Comparison of ENCODE assay signal across 14 cellular contexts in genomic region chr5:108016101-108016500, GRCh38.
A peak's percentile ranks its signal among the peaks of the same experiment; 100 is the strongest.
DNase-seq lines count a peak whose midpoint lies in the region; ATAC-seq and TF ChIP-seq lines count a peak whose summit lies in the region.
"Had no signal": no experiment of that assay in that cellular context is flagged by ENCODE, and none has a peak within 500 bp of the region (broad histone marks: within the 10 kb centered on the region; RNA-seq: fewer than 3 reads in every experiment).

No MANE protein-coding gene starts in this region.

- H3K4me1 ChIP-seq in adipocyte (ENCODE audit: control insufficient read depth, insufficient read depth, low read length), result no peaks in the 10 kb centered on the region
- peaks cover 4% of the 10 kb centered on the region for H3K4me1 ChIP-seq in smooth muscle cell (ENCODE audit: low read depth)

- H3K27ac ChIP-seq in smooth muscle cell (ENCODE audit: low read depth), result no peak overlapping the region

- 95% methylated on average over 2 of the region's 2 CpGs for WGBS in smooth muscle cell (ENCODE audit: low lambda C conversion rate)

- H3K36me3 ChIP-seq in adipocyte (ENCODE audit: control insufficient read depth, insufficient read depth, low read length, severe bottlenecking) (no peaks in the 10 kb centered on the region), smooth muscle cell (ENCODE audit: low read depth) (no peaks in the 10 kb centered on the region)

- POLR2A ChIA-PET in activated naive CD8-positive, alpha-beta T cell treated with anti-CD3 and anti-CD28 coated beads, Interleukin-2, amount 10 ng/mL, durations not matched to agents 7 days and 5 days (lab: Charles Lee), result no interaction called here

- no peaks in the 10 kb centered on the region for H3K9me3 Mint-ChIP-seq in activated naive CD8-positive, alpha-beta T cell treated with anti-CD3 and anti-CD28 coated beads, Interleukin-2, amount 10 ng/mL, durations not matched to agents 7 days and 5 days
- H3K9me3 Mint-ChIP-seq in activated naive CD8-positive, alpha-beta T cell treated with anti-CD3 and anti-CD28 coated beads for 36 hours, result no peaks in the 10 kb centered on the region
- no peaks in the 10 kb centered on the region for H3K9me3 Mint-ChIP-seq in natural killer cell treated with Interleukin-12 subunit alpha and Interleukin-12 subunit beta and Interleukin-15 and Interleukin-18, amount 100 ng/mL, for 72 hours
- H3K9me3 Mint-ChIP-seq: CD4-positive, alpha-beta memory T cell had no signal

- H3K9me3 ChIP-seq in adipocyte (ENCODE audit: control insufficient read depth, low read length) (no peaks in the 10 kb centered on the region), smooth muscle cell (replicated peaks; ENCODE audit: low read depth) (no peaks in the 10 kb centered on the region)

- no peaks in the 10 kb centered on the region for H3K79me2 ChIP-seq in smooth muscle cell (ENCODE audit: low read depth)

- no peak overlapping the region for H3K4me3 ChIP-seq in adipocyte (ENCODE audit: low read length)
- no peak overlapping the region for H3K4me3 ChIP-seq in smooth muscle cell

- no peaks in the 10 kb centered on the region for H3K27me3 ChIP-seq in adipocyte (replicated peaks; ENCODE audit: control insufficient read depth, insufficient read depth, low read length)
- H3K27me3 ChIP-seq in smooth muscle cell (ENCODE audit: low read depth), result no peaks in the 10 kb centered on the region

- TF ChIP-seq CTCF in smooth muscle cell (IDR thresholded peaks at IDR 0.05; ENCODE audit: borderline replicate concordance, insufficient read depth, poor library complexity, severe bottlenecking), result no peak

- no peak overlapping the region for H3K4me2 ChIP-seq in smooth muscle cell

- no peak for DNase-seq in activated naive CD8-positive, alpha-beta T cell treated with anti-CD3 and anti-CD28 coated beads, Interleukin-2, amount 10 ng/mL, durations not matched to agents 7 days and 5 days
- no peak for DNase-seq in activated naive CD8-positive, alpha-beta T cell treated with anti-CD3 and anti-CD28 coated beads for 36 hours
- peak; percentile 35 for DNase-seq in adipocyte (ENCODE audit: low read depth)
- DNase-seq in natural killer cell treated with Interleukin-12 subunit alpha and Interleukin-12 subunit beta and Interleukin-15 and Interleukin-18, amount 100 ng/mL, for 72 hours (ENCODE audit: low spot score), result no peak
- no peak for DNase-seq in NCI-H1092 treated with DMSO at 0.1 percent for 48 hours (lab: John Stamatoyannopoulos, UW)
- no peak for DNase-seq in smooth muscle cell (lab: John Stamatoyannopoulos, UW; ENCODE audit: unreplicated experiment)
- DNase-seq: C1 segment of cervical spinal cord; Calu3; CD4-positive, alpha-beta memory T cell; COR-L47; DMS53; DMS79 treated with DMSO at 0.1 percent for 48 hours; H7; HCEC 1CT had no signal

- no peaks in the 10 kb centered on the region for H3K36me3 Mint-ChIP-seq in activated naive CD8-positive, alpha-beta T cell treated with anti-CD3 and anti-CD28 coated beads, Interleukin-2, amount 10 ng/mL, durations not matched to agents 7 days and 5 days
- peaks cover 12% of the 10 kb centered on the region for H3K36me3 Mint-ChIP-seq in activated naive CD8-positive, alpha-beta T cell treated with anti-CD3 and anti-CD28 coated beads for 36 hours
- peaks cover 5% of the 10 kb centered on the region for H3K36me3 Mint-ChIP-seq in natural killer cell treated with Interleukin-12 subunit alpha and Interleukin-12 subunit beta and Interleukin-15 and Interleukin-18, amount 100 ng/mL, for 72 hours

- H3K27me3 Mint-ChIP-seq in activated naive CD8-positive, alpha-beta T cell treated with anti-CD3 and anti-CD28 coated beads, Interleukin-2, amount 10 ng/mL, durations not matched to agents 7 days and 5 days, result no peaks in the 10 kb centered on the region
- H3K27me3 Mint-ChIP-seq in activated naive CD8-positive, alpha-beta T cell treated with anti-CD3 and anti-CD28 coated beads for 36 hours, result no peaks in the 10 kb centered on the region
- no peaks in the 10 kb centered on the region for H3K27me3 Mint-ChIP-seq in natural killer cell treated with Interleukin-12 subunit alpha and Interleukin-12 subunit beta and Interleukin-15 and Interleukin-18, amount 100 ng/mL, for 72 hours
- H3K27me3 Mint-ChIP-seq: CD4-positive, alpha-beta memory T cell had no signal

- ATAC-seq in activated naive CD8-positive, alpha-beta T cell treated with anti-CD3 and anti-CD28 coated beads, Interleukin-2, amount 10 ng/mL, durations not matched to agents 7 days and 5 days (ENCODE audit: low read depth), result peak; percentile 63
- no peak for ATAC-seq in natural killer cell treated with Interleukin-12 subunit alpha and Interleukin-12 subunit beta and Interleukin-15 and Interleukin-18, amount 100 ng/mL, for 72 hours

- H3F3A ChIP-seq in smooth muscle cell (ENCODE audit: low read depth), result no peaks in the 10 kb centered on the region

- peaks cover 11% of the 10 kb centered on the region for H3K4me1 Mint-ChIP-seq in activated naive CD8-positive, alpha-beta T cell treated with anti-CD3 and anti-CD28 coated beads, Interleukin-2, amount 10 ng/mL, durations not matched to agents 7 days and 5 days
- no peaks in the 10 kb centered on the region for H3K4me1 Mint-ChIP-seq in activated naive CD8-positive, alpha-beta T cell treated with anti-CD3 and anti-CD28 coated beads for 36 hours
- H3K4me1 Mint-ChIP-seq in natural killer cell treated with Interleukin-12 subunit alpha and Interleukin-12 subunit beta and Interleukin-15 and Interleukin-18, amount 100 ng/mL, for 72 hours (ENCODE audit: low read depth in 2 of 2), result peaks cover 3 to 20% of the 10 kb centered on the region in 2 donors

- peak overlapping the region; percentile 29 for H3K4me3 Mint-ChIP-seq in activated naive CD8-positive, alpha-beta T cell treated with anti-CD3 and anti-CD28 coated beads, Interleukin-2, amount 10 ng/mL, durations not matched to agents 7 days and 5 days
- no peak overlapping the region for H3K4me3 Mint-ChIP-seq in activated naive CD8-positive, alpha-beta T cell treated with anti-CD3 and anti-CD28 coated beads for 36 hours
- H3K4me3 Mint-ChIP-seq in natural killer cell treated with Interleukin-12 subunit alpha and Interleukin-12 subunit beta and Interleukin-15 and Interleukin-18, amount 100 ng/mL, for 72 hours, result peak overlapping the region; percentile 32
- H3K4me3 Mint-ChIP-seq: CD4-positive, alpha-beta memory T cell had no signal

- peak overlapping the region; percentile 19 for H3K27ac Mint-ChIP-seq in activated naive CD8-positive, alpha-beta T cell treated with anti-CD3 and anti-CD28 coated beads, Interleukin-2, amount 10 ng/mL, durations not matched to agents 7 days and 5 days
- H3K27ac Mint-ChIP-seq in activated naive CD8-positive, alpha-beta T cell treated with anti-CD3 and anti-CD28 coated beads for 36 hours, result no peak overlapping the region
- peak overlapping the region in 1 of 2 donors; percentile 47 for H3K27ac Mint-ChIP-seq in natural killer cell treated with Interleukin-12 subunit alpha and Interleukin-12 subunit beta and Interleukin-15 and Interleukin-18, amount 100 ng/mL, for 72 hours
- H3K27ac Mint-ChIP-seq: CD4-positive, alpha-beta memory T cell had no signal

- H4K20me1 ChIP-seq in smooth muscle cell (ENCODE audit: low read depth), result no peaks in the 10 kb centered on the region

- no peak overlapping the region for H2AFZ ChIP-seq in smooth muscle cell (ENCODE audit: low read depth)

- no peak overlapping the region for H3K9ac ChIP-seq in adipocyte (ENCODE audit: low read length)
- H3K9ac ChIP-seq in smooth muscle cell (ENCODE audit: low read depth), result no peak overlapping the region
